In genomic region chr10:61558188-61558587, GRCh38 we compare ENCODE assay signal across 16 cellular contexts.
DNase-seq lines count a peak whose midpoint lies in the region; ATAC-seq, FAIRE-seq and TF ChIP-seq lines count a peak whose summit lies in the region.
"Had no signal": no experiment of that assay in that cellular context is flagged by ENCODE, and none has a peak within 500 bp of the region (broad histone marks: within the 10 kb centered on the region; RNA-seq: fewer than 3 reads in every experiment).

No MANE protein-coding gene starts in this region.

- TF ChIP-seq CTCF in H9 (conservative IDR thresholded peaks at IDR 0.05) (0 out of 3 replicates have a peak, but pooled peaks have one; percentile 13), Loucy (conservative IDR thresholded peaks at IDR 0.05; ENCODE audit: low read length) (peak; percentile 28), H1 (IDR thresholded peaks at IDR 0.05; ENCODE audit: control extremely low read depth in 1 of 3, insufficient read depth in 1 of 3, low read depth in 1 of 3, low read length in 3 of 3) (no peak), ovary (IDR thresholded peaks at IDR 0.05) (no peak)

- no peak overlapping the region for H3K4me3 Mint-ChIP-seq in H9
- H3K4me3 Mint-ChIP-seq: CD14-positive monocyte; CD4-positive, alpha-beta memory T cell; GM23338 had no signal

- peaks cover 13 to 14% of the 10 kb centered on the region in 2 experiments for H3K9me3 Mint-ChIP-seq in H9

- H3K9me3 ChIP-seq in H9 (ENCODE audit: control insufficient read depth, low read depth, low read length) = no peaks in the 10 kb centered on the region
- no peaks in the 10 kb centered on the region for H3K9me3 ChIP-seq in Loucy (ENCODE audit: insufficient read depth, low read depth, low read length)
- H3K9me3 ChIP-seq in H1 (ENCODE audit: insufficient read depth in 2 of 2, low read depth in 1 of 2, low read length in 1 of 2) = peaks cover 0 to 3% of the 10 kb centered on the region in 2 experiments; a peak in 1 of 4 replicates
- H3K9me3 ChIP-seq in ovary = no peaks in the 10 kb centered on the region
- H3K9me3 ChIP-seq: BLaER1 had no signal

- H3K23ac ChIP-seq in H9 (ENCODE audit: insufficient read length, low read depth, low read length) (no peak overlapping the region), H1 (ENCODE audit: insufficient read length) (no peak overlapping the region)

- H3K79me2 ChIP-seq in H9 (ENCODE audit: insufficient read depth, low read length) (no peaks in the 10 kb centered on the region), Loucy (ENCODE audit: insufficient read depth, low read length) (no peaks in the 10 kb centered on the region), H1 (ENCODE audit: control insufficient read depth in 1 of 2, insufficient read depth in 2 of 2, low read length in 2 of 2) (no peaks in the 10 kb centered on the region)

- no peaks in the 10 kb centered on the region for H3K36me3 ChIP-seq in Loucy (ENCODE audit: insufficient read depth, low read length)
- H3K36me3 ChIP-seq in H1 (ENCODE audit: control insufficient read depth in 2 of 4, insufficient read depth in 4 of 4, low read length in 3 of 4) = no peaks in the 10 kb centered on the region
- H3K36me3 ChIP-seq in ovary = no peaks in the 10 kb centered on the region
- H3K36me3 ChIP-seq: BLaER1 had no signal

- H3F3A ChIP-seq in Loucy (ENCODE audit: low read depth) = no peaks in the 10 kb centered on the region

- H3K4ac ChIP-seq in H9 (ENCODE audit: low read depth, low read length) = no peak overlapping the region
- H3K4ac ChIP-seq in H1 (replicated peaks; ENCODE audit: insufficient read length, low read depth, low read length) = no peak overlapping the region

- CTCF ChIA-PET in H1 (lab: Charles Lee; ENCODE audit: partially characterized antibody) = interaction anchor here (0.6 kb wide), 1 partner anchor 687 kb away, joined by 3 read pairs; no protein-coding TSS in a partner anchor

- no peak for FAIRE-seq in H1 (lab: Jason Lieb, UNC)
- FAIRE-seq: GM12892 had no signal

- intact Hi-C loops in ovary (cut with DNase I) = no loop called here

- H2BK5ac ChIP-seq in H9 (ENCODE audit: insufficient read length, low read length) (no peak overlapping the region), H1 (ENCODE audit: low read depth, low read length) (no peak overlapping the region)

- TF ChIP-seq POLR2A in H1 (IDR thresholded peaks at IDR 0.05; ENCODE audit: control extremely low read depth in 1 of 2, low read depth in 2 of 2, low read length in 2 of 2) = no peak
- no peak for TF ChIP-seq POLR2A in ovary (IDR thresholded peaks at IDR 0.05)

- H3K9me2 ChIP-seq in Loucy (replicated peaks; ENCODE audit: low read depth, low read length) = no peaks in the 10 kb centered on the region

- POLR2A ChIA-PET in H1 (lab: Charles Lee; ENCODE audit: partially characterized antibody) = no interaction called here

- H3K18ac ChIP-seq in H9 (ENCODE audit: insufficient read length, low read depth, low read length) = no peak overlapping the region
- no peak overlapping the region for H3K18ac ChIP-seq in H1 (ENCODE audit: extremely low read depth, low read length)

- H3K14ac ChIP-seq in H9 (ENCODE audit: insufficient read depth, low read length) (no peak overlapping the region), H1 (ENCODE audit: insufficient read length) (no peak overlapping the region)

- H3K4me3 ChIP-seq in Loucy (ENCODE audit: low read length, poor library complexity, severe bottlenecking) (no peak overlapping the region), H1 (ENCODE audit: extremely low read depth in 1 of 4, insufficient read depth in 2 of 4, low read depth in 3 of 4, low read length in 4 of 4) (no peak overlapping the region), ovary (no peak overlapping the region)
- H3K4me3 ChIP-seq: BLaER1, GM23338 had no signal

- H4K5ac ChIP-seq in H9 (ENCODE audit: insufficient read length, low read depth, low read length) (no peak overlapping the region), H1 (ENCODE audit: insufficient read length, low read depth, low read length) (no peak overlapping the region)

- H3K23me2 ChIP-seq in H9 (ENCODE audit: insufficient read length, low read depth, low read length, poor library complexity, severe bottlenecking) = no peaks in the 10 kb centered on the region
- H3K23me2 ChIP-seq in H1 (ENCODE audit: low read depth, low read length) = no peaks in the 10 kb centered on the region

- H3K4me1 ChIP-seq in H9 (ENCODE audit: insufficient read depth, low read length) (no peaks in the 10 kb centered on the region), Loucy (ENCODE audit: insufficient read depth, low read length, poor library complexity, severe bottlenecking) (no peaks in the 10 kb centered on the region), H1 (replicated peaks in 1 of 4; ENCODE audit: control insufficient read depth in 3 of 4, insufficient read depth in 4 of 4, low read length in 3 of 4) (peaks cover 0 to 2% (median 0%) of the 10 kb centered on the region in 4 experiments; a peak in 1 of 7 replicates), ovary (ENCODE audit: insufficient read depth) (no peaks in the 10 kb centered on the region)
- H3K4me1 ChIP-seq: BLaER1 had no signal

- H4K91ac ChIP-seq in H9 (ENCODE audit: insufficient read length, low read depth, low read length) = no peak overlapping the region
- no peak overlapping the region for H4K91ac ChIP-seq in H1 (replicated peaks; ENCODE audit: insufficient read length, low read length)

- H4K8ac ChIP-seq in H9 (replicated peaks; ENCODE audit: insufficient read length, low read depth, low read length) (no peak overlapping the region), H1 (ENCODE audit: extremely low read depth, insufficient read depth, low read length) (no peak overlapping the region)

- H3K27ac Mint-ChIP-seq in H9 = no peak overlapping the region
- H3K27ac Mint-ChIP-seq: CD14-positive monocyte; CD4-positive, alpha-beta memory T cell; GM23338 had no signal

- H3K4me2 ChIP-seq in H9 (ENCODE audit: insufficient read depth, insufficient read length, low read length) = no peak overlapping the region
- H3K4me2 ChIP-seq in Loucy (ENCODE audit: low read depth, low read length, poor library complexity, severe bottlenecking) = no peak overlapping the region
- no peak overlapping the region for H3K4me2 ChIP-seq in H1 (ENCODE audit: insufficient read depth in 1 of 2, low read depth in 2 of 2, low read length in 2 of 2)
- H3K4me2 ChIP-seq: BLaER1, GM23338 had no signal

- TF ChIP-seq EP300 in H1 (IDR thresholded peaks at IDR 0.05; ENCODE audit: borderline replicate concordance in 1 of 2, low read depth in 2 of 2, low read length in 2 of 2) (no peak), ovary (IDR thresholded peaks at IDR 0.05) (no peak)

- no peak overlapping the region for H2AK5ac ChIP-seq in H9 (ENCODE audit: insufficient read length, low read length)
- no peak overlapping the region for H2AK5ac ChIP-seq in H1 (ENCODE audit: low read depth, low read length)

- peaks cover 15 to 17% of the 10 kb centered on the region in 2 experiments for H3K4me1 Mint-ChIP-seq in H9
- H3K4me1 Mint-ChIP-seq: CD14-positive monocyte; CD4-positive, alpha-beta memory T cell had no signal

- ATAC-seq in GM18502 (IDR thresholded peaks at IDR 0.05; ENCODE audit: poor library complexity, unreplicated experiment) = no peak
- ATAC-seq: GM23338 had no signal

- DNase-seq in H9 (no peak), H1 (ENCODE audit: low read depth in 1 of 2, low spot score in 2 of 2) (no peak), NCI-H1694 treated with DMSO at 0.1 percent for 48 hours (lab: John Stamatoyannopoulos, UW) (no peak), ovary (no peak)
- DNase-seq: CD4-positive, alpha-beta memory T cell; DMS153; DMS79; GDM1; H7; KBM-7 had no signal

- H3K27me3 ChIP-seq in H9 (ENCODE audit: insufficient read depth, low read length) = no peaks in the 10 kb centered on the region
- no peaks in the 10 kb centered on the region for H3K27me3 ChIP-seq in Loucy (ENCODE audit: insufficient read depth, low read length, poor library complexity, severe bottlenecking)
- H3K27me3 ChIP-seq in H1 (replicated peaks in 1 of 4; ENCODE audit: control insufficient read depth in 3 of 4, extremely low read depth in 1 of 4, insufficient read depth in 3 of 4, low read length in 3 of 4) = no peaks in the 10 kb centered on the region
- no peaks in the 10 kb centered on the region for H3K27me3 ChIP-seq in ovary
- H3K27me3 ChIP-seq: BLaER1 had no signal

- H3K79me1 ChIP-seq in H9 (ENCODE audit: insufficient read depth, low read depth, low read length, poor library complexity, severe bottlenecking) = no peaks in the 10 kb centered on the region
- no peaks in the 10 kb centered on the region for H3K79me1 ChIP-seq in H1 (ENCODE audit: low read depth, low read length)

- H2BK120ac ChIP-seq in H9 (ENCODE audit: low read depth, low read length, poor library complexity, severe bottlenecking) (no peak overlapping the region), H1 (replicated peaks; ENCODE audit: low read depth, low read length) (no peak overlapping the region)

- no CpG with 5 or more reads among the region's 3 CpGs for WGBS in H9 (ENCODE audit: extremely low coverage, insufficient read length, low lambda C conversion rate)
- WGBS in H1 (ENCODE audit: extremely low coverage in 1 of 2, insufficient coverage in 1 of 2, insufficient read length in 1 of 2, insufficient replicate concordance in 2 of 2, low coverage in 1 of 2, low lambda C conversion rate in 2 of 2, missing lambda C conversion rate in 1 of 2), 2 experiments = 90% methylated on average over 3 of the region's 3 CpGs; no CpG with 5 or more reads in 1 of the 2 experiments
- 86 to 87% (median 86%) methylated on average over 3 of the region's 3 CpGs for WGBS in ovary, 3 donors

- H4K20me1 ChIP-seq in H9 (ENCODE audit: control insufficient read depth, insufficient read depth, insufficient read length) (no peaks in the 10 kb centered on the region), Loucy (ENCODE audit: insufficient read depth, low read length, poor library complexity, severe bottlenecking) (no peaks in the 10 kb centered on the region), H1 (replicated peaks in 1 of 2; ENCODE audit: control insufficient read depth in 1 of 2, insufficient read depth in 2 of 2, low read length in 2 of 2) (no peaks in the 10 kb centered on the region)
- H4K20me1 ChIP-seq: BLaER1 had no signal

- H3K9ac ChIP-seq in H9 (ENCODE audit: extremely low read depth, insufficient read length, low read length) = no peak overlapping the region
- no peak overlapping the region for H3K9ac ChIP-seq in Loucy (ENCODE audit: low read depth, low read length, poor library complexity, severe bottlenecking)
- H3K9ac ChIP-seq in H1 (replicated peaks in 1 of 4; ENCODE audit: extremely low read depth in 1 of 4, low read depth in 3 of 4, low read length in 3 of 4) = no peak overlapping the region
- H3K9ac ChIP-seq: BLaER1 had no signal

- H3K36me3 Mint-ChIP-seq in H9 (ENCODE audit: insufficient read depth in 1 of 3, low read depth in 3 of 3) = peaks cover 0 to 14% (median 12%) of the 10 kb centered on the region in 3 experiments; a peak in 5 of 7 replicates
- H3K36me3 Mint-ChIP-seq: CD14-positive monocyte; CD4-positive, alpha-beta memory T cell had no signal

- H3K56ac ChIP-seq in H9 (ENCODE audit: insufficient read length, low read depth, low read length) (no peak overlapping the region), H1 (replicated peaks; ENCODE audit: insufficient read length, low read depth, low read length) (no peak overlapping the region)

- no peak overlapping the region for H2BK12ac ChIP-seq in H9 (ENCODE audit: insufficient read length, low read depth, low read length)
- H2BK12ac ChIP-seq in H1 (ENCODE audit: low read depth, low read length) = no peak overlapping the region; the same call in 1 of the 2 replicates

- H2BK20ac ChIP-seq in H9 (ENCODE audit: low read depth, low read length, poor library complexity, severe bottlenecking) (no peak overlapping the region), H1 (ENCODE audit: low read length) (no peak overlapping the region)

- H2BK15ac ChIP-seq in H9 (ENCODE audit: low read depth, low read length) = no peak overlapping the region
- H2BK15ac ChIP-seq in H1 (ENCODE audit: low read length) = no peak overlapping the region

- no peaks in the 10 kb centered on the region for H3K27me3 Mint-ChIP-seq in H9 (ENCODE audit: low read depth)

- H2AFZ ChIP-seq in H9 (ENCODE audit: low read length) = no peak overlapping the region
- H2AFZ ChIP-seq in Loucy (ENCODE audit: low read length) = no peak overlapping the region
- H2AFZ ChIP-seq in H1 (ENCODE audit: low read length) = 0 out of 2 replicates have a peak overlapping the region, but pooled peaks have one; percentile 48
- H2AFZ ChIP-seq: GM23338 had no signal

- no peak overlapping the region for H3T11ph ChIP-seq in H9 (ENCODE audit: low read length)

- TF ChIP-seq RAD21 in H1 (IDR thresholded peaks at IDR 0.05 in 1 of 2, conservative IDR thresholded peaks at IDR 0.05 in 1 of 2; ENCODE audit: low read depth in 2 of 2, low read length in 2 of 2) = no peak

- H3K27ac ChIP-seq in H9 (ENCODE audit: insufficient read length, low read depth, low read length) = no peak overlapping the region
- H3K27ac ChIP-seq in H1 (ENCODE audit: low read depth, low read length) = no peak overlapping the region
- no peak overlapping the region for H3K27ac ChIP-seq in ovary
- H3K27ac ChIP-seq: BLaER1 had no signal

Comparison
In these comparisons a context has a peak if more than half of its experiments do, and no peak if none do; other contexts are left out.
1. CTCF ChIP-seq: peak in H9 (single experiment) and Loucy (single experiment); none in H1 (0 of 3) and ovary (0 of 3).